Comparison of ENCODE assay signal across 8 cellular contexts in the genomic region with DNA sequence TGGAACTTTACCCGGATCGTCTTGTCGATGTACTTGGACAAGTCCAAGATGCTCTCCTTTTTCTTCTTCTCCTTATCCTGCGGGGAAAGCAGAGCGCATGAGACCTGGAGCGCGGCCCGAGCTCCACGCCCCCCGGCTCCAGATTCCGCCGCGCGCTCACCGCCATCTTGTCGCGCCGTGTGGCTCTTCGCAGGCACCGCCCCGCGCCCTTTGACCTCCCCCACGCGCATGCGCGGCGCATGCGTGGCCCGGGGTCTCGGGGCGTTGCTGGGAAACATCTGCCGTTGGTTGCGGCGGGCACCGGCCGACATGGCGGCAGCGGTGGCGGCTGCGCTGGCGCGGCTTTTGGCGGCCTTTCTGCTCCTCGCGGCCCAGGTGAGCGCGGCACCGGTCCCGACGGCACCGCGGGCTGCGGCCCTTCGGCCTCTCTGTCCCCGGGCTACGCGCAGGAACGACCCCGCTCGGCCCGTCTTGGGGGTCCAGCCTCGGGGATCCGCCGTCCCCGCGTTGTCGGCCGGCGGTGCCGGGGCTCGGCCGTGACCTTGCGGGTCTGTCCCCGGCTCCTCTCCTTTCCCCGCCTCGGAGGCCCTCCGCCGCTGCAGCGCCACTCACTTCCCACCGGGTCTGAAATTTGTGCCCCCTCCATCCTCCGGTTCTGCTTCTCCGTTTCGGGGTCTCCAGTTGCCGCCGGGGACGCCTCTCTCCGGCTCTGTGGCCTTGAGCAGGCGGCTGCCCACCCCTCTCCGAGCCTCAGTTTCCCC. TPM values are rescaled to one million over a fixed set of nuclear protein-coding genes. Genes with fewer than 3 reads are reported as not detected.
DNase-seq lines count a peak whose midpoint lies in the region; ATAC-seq and TF ChIP-seq lines count a peak whose summit lies in the region.

A gene (minus strand): TSS at position 186 of the 761 bp plus-strand sequence. CDS start 20 bp downstream, at position 166.
A gene with protein sequence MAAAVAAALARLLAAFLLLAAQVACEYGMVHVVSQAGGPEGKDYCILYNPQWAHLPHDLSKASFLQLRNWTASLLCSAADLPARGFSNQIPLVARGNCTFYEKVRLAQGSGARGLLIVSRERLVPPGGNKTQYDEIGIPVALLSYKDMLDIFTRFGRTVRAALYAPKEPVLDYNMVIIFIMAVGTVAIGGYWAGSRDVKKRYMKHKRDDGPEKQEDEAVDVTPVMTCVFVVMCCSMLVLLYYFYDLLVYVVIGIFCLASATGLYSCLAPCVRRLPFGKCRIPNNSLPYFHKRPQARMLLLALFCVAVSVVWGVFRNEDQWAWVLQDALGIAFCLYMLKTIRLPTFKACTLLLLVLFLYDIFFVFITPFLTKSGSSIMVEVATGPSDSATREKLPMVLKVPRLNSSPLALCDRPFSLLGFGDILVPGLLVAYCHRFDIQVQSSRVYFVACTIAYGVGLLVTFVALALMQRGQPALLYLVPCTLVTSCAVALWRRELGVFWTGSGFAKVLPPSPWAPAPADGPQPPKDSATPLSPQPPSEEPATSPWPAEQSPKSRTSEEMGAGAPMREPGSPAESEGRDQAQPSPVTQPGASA (plus strand): TSS at position 284 of the 761 bp plus-strand sequence. CDS start 26 bp downstream, at position 310.

- H3K27ac ChIP-seq in A673 (ENCODE audit: low read depth, low read length, poor library complexity, severe bottlenecking) = peak within 1 kb of the TSS; percentile 85
- H3K27ac ChIP-seq in left lung = peak within 1 kb of the TSS; percentile 34 to 86

- BruUV-seq in A673 (replicated peaks; lab: Mats Ljungman, UMichigan) = no TSS peak

- CTCF ChIA-PET in A673 (lab: Charles Lee) = interaction anchor here (0.5 to 0.8 kb wide), 2 partner anchors 14 to 96 kb away, joined by 3 read pairs; no protein-coding TSS in a partner anchor

- intact Hi-C loops in A673 (cut with micrococcal nuclease; ENCODE audit: unreplicated experiment) (loop anchor here (5.0 kb wide), 1 partner anchor 59 kb away; no protein-coding TSS in a partner anchor), left lung (cut with DNase I) (no loop called here)

- ATAC-seq in GM18868 (IDR thresholded peaks at IDR 0.05; ENCODE audit: unreplicated experiment) (peak; percentile 65), HG03432 (IDR thresholded peaks at IDR 0.05; ENCODE audit: unreplicated experiment) (peak; percentile 69), left lung (peak; percentile 95)

- POLR2A ChIA-PET in A673 (lab: Charles Lee; ENCODE audit: low non-redundant PET) = no interaction called here

- peaks cover 29% of the 10 kb centered on the region for H3K4me1 ChIP-seq in A673 (ENCODE audit: insufficient read depth, low read length, poor library complexity, severe bottlenecking)
- peaks cover 15 to 73% of the 10 kb centered on the region in 2 donors for H3K4me1 ChIP-seq in left lung

- DNase-seq in A673 (ENCODE audit: low spot score) (peak; percentile 94), NCI-H748 (lab: John Stamatoyannopoulos, UW; ENCODE audit: unreplicated experiment) (peak; percentile 86), dedifferentiated amniotic fluid mesenchymal stem cell (ENCODE audit: extremely low spot score) (peak; percentile 75), left lung (peak; percentile 90 to 97)
- DNase-seq in activated CD4-positive, alpha-beta T cell treated with anti-CD3 and anti-CD28 coated beads, Interleukin-2, amount 50 U/mL, for 1 hour = peak; percentile 90
- DNase-seq in stimulated activated CD4-positive, alpha-beta T cell treated with anti-CD3 and anti-CD28 coated beads, Interleukin-2, amount 100 ng/mL, for 24 hours = peak; percentile 92

- H3K9me3 ChIP-seq in A673 (ENCODE audit: low read depth, low read length, poor library complexity, severe bottlenecking) (no peaks in the 10 kb centered on the region), left lung (no peaks in the 10 kb centered on the region)

- H3K36me3 ChIP-seq in A673 (ENCODE audit: insufficient read depth, low read length, poor library complexity, severe bottlenecking) (peaks cover 1% of the 10 kb centered on the region), left lung (peaks cover 0 to 24% of the 10 kb centered on the region in 2 donors)

- TF ChIP-seq CTCF in A673 (conservative IDR thresholded peaks at IDR 0.05; ENCODE audit: low read depth, low read length) (no peak), left lung (IDR thresholded peaks at IDR 0.05) (no peak)

- peak within 1 kb of the TSS; percentile 99 for H3K4me3 ChIP-seq in A673 (ENCODE audit: low read depth, low read length, poor library complexity, severe bottlenecking)
- H3K4me3 ChIP-seq in left lung = peak within 1 kb of the TSS; percentile 82 to 85

- no peaks in the 10 kb centered on the region for H3K27me3 ChIP-seq in A673 (replicated peaks; ENCODE audit: insufficient read depth, low read depth, low read length, poor library complexity)
- no peaks in the 10 kb centered on the region for H3K27me3 ChIP-seq in left lung

RNA-seq across cellular contexts. Expression of the first gene that starts in this region (rescaled TPM):
- total RNA-seq in A673 (2021) = 137 and 152 TPM in 2 replicates
- total RNA-seq in left lung = 10 to 100 TPM; 59.3 to 70.1 TPM

RNA-seq across cellular contexts. Expression of the second gene that starts in this region (rescaled TPM):
- total RNA-seq in A673 (2021) (86.8 and 94.2 TPM in 2 replicates), left lung (10 to 100 TPM; 47.5 to 60.7 TPM)

Comparison
In these comparisons a context has a peak if more than half of its experiments do, and no peak if none do; other contexts are left out.
1. Peak in every context shown above with its lines: DNase-seq, ATAC-seq, H3K4me3 ChIP-seq and H3K27ac ChIP-seq.